8 cellular contexts compared by ENCODE assay signal in genomic region chr9:90300901-90301688, GRCh38.
DNase-seq lines count a peak whose midpoint lies in the region; ATAC-seq and TF ChIP-seq lines count a peak whose summit lies in the region.

No MANE protein-coding gene starts in this region.

- no peaks in the 10 kb centered on the region for H3K27me3 ChIP-seq in BJ (ENCODE audit: control insufficient read depth, insufficient read depth, low read length)

- H3K4me3 ChIP-seq in BJ (ENCODE audit: low read depth, low read length) (no peak overlapping the region), cardiac fibroblast (replicated peaks in 1 of 2; ENCODE audit: low read depth in 2 of 2, low read length in 2 of 2) (no peak overlapping the region), mesodermal cell (ENCODE audit: extremely low read depth, insufficient read depth, low read length, poor library complexity, severe bottlenecking) (no peak overlapping the region), coronary artery (no peak overlapping the region)

- peaks cover 12% of the 10 kb centered on the region for H3K4me1 ChIP-seq in mesodermal cell (ENCODE audit: control insufficient read depth, insufficient read depth, low read length, poor library complexity, severe bottlenecking)

- no peak for TF ChIP-seq CTCF in BJ (IDR thresholded peaks at IDR 0.05; ENCODE audit: insufficient read depth, low read depth, low read length)
- no peak for TF ChIP-seq CTCF in cardiac fibroblast (IDR thresholded peaks at IDR 0.05; ENCODE audit: low read depth, low read length)
- TF ChIP-seq CTCF in coronary artery (IDR thresholded peaks at IDR 0.05), result no peak

- WGBS in mesodermal cell (ENCODE audit: insufficient coverage in 2 of 2), 2 experiments, result 42 to 44% methylated on average over 8 of the region's 8 CpGs

- POLR2A ChIA-PET in BJ (lab: Charles Lee), result no interaction called here

- DNase-seq in BJ (ENCODE audit: low read depth) (peak; percentile 63), NCI-H1694 treated with DMSO at 0.1 percent for 48 hours (lab: John Stamatoyannopoulos, UW) (peak; percentile 25), cardiac fibroblast (ENCODE audit: low read depth in 2 of 2) (peak; percentile 82 to 87), UCSD-AML1 (lab: John Stamatoyannopoulos, UW; ENCODE audit: unreplicated experiment) (no peak), coronary artery (ENCODE audit: low spot score) (no peak)

- CTCF ChIA-PET in BJ (lab: Yijun Ruan, JAX), result interaction anchor here (0.6 to 1.6 kb wide), 3 partner anchors 13 to 93 kb away, joined by 3 to 6 read pairs (median 3); no protein-coding TSS in a partner anchor

- H3K9me3 ChIP-seq in mesodermal cell (ENCODE audit: control insufficient read depth, low read length), result no peaks in the 10 kb centered on the region

- no peak for ATAC-seq in activated CD4-positive, CD25-positive, alpha-beta regulatory T cell treated with anti-CD3 and anti-CD28 coated beads, Interleukin-2, amount 50 U/mL, for 24 hours
- no peak for ATAC-seq in GM18907 (IDR thresholded peaks at IDR 0.05; ENCODE audit: unreplicated experiment)

- peak overlapping the region; percentile 82 for H3K27ac ChIP-seq in mesodermal cell (ENCODE audit: low read depth, low read length, severe bottlenecking)
- no peak overlapping the region for H3K27ac ChIP-seq in coronary artery

- H3K36me3 ChIP-seq in BJ (ENCODE audit: control insufficient read depth, insufficient read depth, low read length) (no peaks in the 10 kb centered on the region), mesodermal cell (ENCODE audit: control insufficient read depth, insufficient read depth, low read length) (no peaks in the 10 kb centered on the region)

Comparison
In these comparisons a context has a peak if more than half of its experiments do, and no peak if none do; other contexts are left out.
1. DNase-seq: peak in BJ (single experiment), NCI-H1694 treated with DMSO at 0.1 percent for 48 hours (single experiment) and cardiac fibroblast (2 of 2); none in UCSD-AML1 (single experiment) and coronary artery (single experiment).